In genomic region chr18:64379662-64380061, GRCh38 we compare ENCODE assay signal across 1 cellular context.
TF ChIP-seq lines count a peak whose summit lies in the region.

No MANE protein-coding gene starts in this region.

TF ChIP-seq in HepG2, 621 proteins besides CTCF, POLR2A, EP300 and RAD21 (continued from another document):
- TF ChIP-seq BCL3 (CRISPR knock-in tag; IDR thresholded peaks at IDR 0.05) (no peak), KDM3A (CRISPR knock-in tag; IDR thresholded peaks at IDR 0.05; ENCODE audit: low read depth) (no peak), ZNF619 (CRISPR knock-in tag; IDR thresholded peaks at IDR 0.05) (no peak), ZNF142 (CRISPR knock-in tag; IDR thresholded peaks at IDR 0.05) (no peak), AHDC1 (CRISPR knock-in tag; IDR thresholded peaks at IDR 0.05; ENCODE audit: borderline replicate concordance) (no peak), ZNF709 (CRISPR knock-in tag; IDR thresholded peaks at IDR 0.05) (no peak), SRF (IDR thresholded peaks at IDR 0.05; ENCODE audit: low read depth, low read length) (no peak), SSRP1 (CRISPR knock-in tag; IDR thresholded peaks at IDR 0.05) (no peak), ELF3 (CRISPR knock-in tag; IDR thresholded peaks at IDR 0.05) (no peak)
